In genomic region chr6:52361347-52361944, GRCh38 we compare ENCODE assay signal across 8 cellular contexts. TPM values are rescaled to one million over a fixed set of nuclear protein-coding genes. Genes with fewer than 3 reads are reported as not detected.
DNase-seq lines count a peak whose midpoint lies in the region; ATAC-seq and TF ChIP-seq lines count a peak whose summit lies in the region.

No MANE protein-coding gene starts in this region.

- peak overlapping the region; percentile 82 to 88 (median 86) for H3K27ac ChIP-seq in esophagus muscularis mucosa (replicated peaks in 1 of 4)

- H3K36me3 ChIP-seq in esophagus muscularis mucosa = no peaks in the 10 kb centered on the region

- H3K9me3 ChIP-seq in esophagus muscularis mucosa = no peaks in the 10 kb centered on the region

- TF ChIP-seq CTCF in esophagus muscularis mucosa (IDR thresholded peaks at IDR 0.05) (no peak), nephron progenitor cell (IDR thresholded peaks at IDR 0.05) (no peak)

- peaks cover 6% of the 10 kb centered on the region for H3K36me3 Mint-ChIP-seq in activated CD4-positive, alpha-beta T cell treated with anti-CD3 and anti-CD28 coated beads, Interleukin-2, amount 10 ng/mL, durations not matched to agents 24 days and 14 days (ENCODE audit: low read depth)
- H3K36me3 Mint-ChIP-seq in nephron progenitor cell (ENCODE audit: low read depth) = no peaks in the 10 kb centered on the region

- DNase-seq in activated CD4-positive, alpha-beta T cell treated with anti-CD3 and anti-CD28 coated beads, Interleukin-2, amount 10 ng/mL, durations not matched to agents 24 days and 14 days = no peak
- DNase-seq in esophagus muscularis mucosa (ENCODE audit: extremely low spot score) = no peak
- DNase-seq in nephron progenitor cell = no peak
- no peak for DNase-seq in NCI-H526 treated with DMSO at 0.1 percent for 48 hours (lab: John Stamatoyannopoulos, UW)
- no peak for DNase-seq in DMS 273 (lab: John Stamatoyannopoulos, UW; ENCODE audit: unreplicated experiment)
- DNase-seq in A172 (ENCODE audit: low spot score) = no peak

- peak; percentile 13 for ATAC-seq in GM18502 (IDR thresholded peaks at IDR 0.05; ENCODE audit: poor library complexity, unreplicated experiment)
- peak; percentile 29 for ATAC-seq in HG03378 (IDR thresholded peaks at IDR 0.05; ENCODE audit: unreplicated experiment)

- no peak for TF ChIP-seq EP300 in esophagus muscularis mucosa (IDR thresholded peaks at IDR 0.05)

- no peak for TF ChIP-seq POLR2A in esophagus muscularis mucosa (IDR thresholded peaks at IDR 0.05; ENCODE audit: low read depth)

- H3K9me3 Mint-ChIP-seq in activated CD4-positive, alpha-beta T cell treated with anti-CD3 and anti-CD28 coated beads, Interleukin-2, amount 10 ng/mL, durations not matched to agents 24 days and 14 days = no peaks in the 10 kb centered on the region
- no peaks in the 10 kb centered on the region for H3K9me3 Mint-ChIP-seq in nephron progenitor cell

- H3K4me1 ChIP-seq in esophagus muscularis mucosa = peaks cover 16 to 70% (median 68%) of the 10 kb centered on the region in 4 donors

- H3K27me3 Mint-ChIP-seq in activated CD4-positive, alpha-beta T cell treated with anti-CD3 and anti-CD28 coated beads, Interleukin-2, amount 10 ng/mL, durations not matched to agents 24 days and 14 days = no peaks in the 10 kb centered on the region
- peaks cover 21% of the 10 kb centered on the region for H3K27me3 Mint-ChIP-seq in nephron progenitor cell (ENCODE audit: low read depth, poor library complexity)

- peak overlapping the region; percentile 86 for H3K27ac Mint-ChIP-seq in activated CD4-positive, alpha-beta T cell treated with anti-CD3 and anti-CD28 coated beads, Interleukin-2, amount 10 ng/mL, durations not matched to agents 24 days and 14 days
- peak overlapping the region; percentile 84 for H3K27ac Mint-ChIP-seq in nephron progenitor cell

- H3K4me1 Mint-ChIP-seq in activated CD4-positive, alpha-beta T cell treated with anti-CD3 and anti-CD28 coated beads, Interleukin-2, amount 10 ng/mL, durations not matched to agents 24 days and 14 days = peaks cover 25% of the 10 kb centered on the region
- H3K4me1 Mint-ChIP-seq in nephron progenitor cell = peaks cover 44% of the 10 kb centered on the region

- H3K27me3 ChIP-seq in esophagus muscularis mucosa = no peaks in the 10 kb centered on the region

- H3K4me3 ChIP-seq in esophagus muscularis mucosa = peak overlapping the region; percentile 84 to 100 (median 89)

- H3K4me3 Mint-ChIP-seq in activated CD4-positive, alpha-beta T cell treated with anti-CD3 and anti-CD28 coated beads, Interleukin-2, amount 10 ng/mL, durations not matched to agents 24 days and 14 days = peak overlapping the region; percentile 85
- H3K4me3 Mint-ChIP-seq in nephron progenitor cell = peak overlapping the region; percentile 85

- intact Hi-C loops in activated CD4-positive, alpha-beta T cell treated with anti-CD3 and anti-CD28 coated beads, Interleukin-2, amount 10 ng/mL, durations not matched to agents 24 days and 14 days (cut with micrococcal nuclease) = loop anchor here (5.0 kb wide), 1 partner anchor 301 kb away; no protein-coding TSS in a partner anchor
- intact Hi-C loops in esophagus muscularis mucosa (cut with DNase I) = loop anchor here (5.0 to 10.0 kb wide), 3 partner anchors 36 to 77 kb away; partner anchors contain the start of gene MCM3

- 22% methylated on average over 15 of the region's 18 CpGs for whole genome bisulfite sequencing in esophagus muscularis mucosa

RNA-seq across cellular contexts. Expression of gene PAQR8, which starts 0.5 kb away (rescaled TPM):
- 4.5 and 4.8 TPM in 2 replicates for total RNA-seq in activated CD4-positive, alpha-beta T cell treated with anti-CD3 and anti-CD28 coated beads, Interleukin-2, amount 10 ng/mL, durations not matched to agents 24 days and 14 days
- 10 to 100 TPM; 11.1 to 32.5 (median 14.2) TPM for total RNA-seq in esophagus muscularis mucosa
- 2.7 and 3.6 TPM in 2 replicates for total RNA-seq in A172 (2014; rRNA removed; shearing (Covaris generic))

RNA-seq across cellular contexts. Expression of gene EFHC1, which starts 58.7 kb away (rescaled TPM):
- 1.5 and 1.7 TPM in 2 replicates for total RNA-seq in activated CD4-positive, alpha-beta T cell treated with anti-CD3 and anti-CD28 coated beads, Interleukin-2, amount 10 ng/mL, durations not matched to agents 24 days and 14 days
- 10 to 100 TPM in 2 of 4 donors, 1 to 10 TPM in 2; 7.5 to 21.2 (median 10.2) TPM for total RNA-seq in esophagus muscularis mucosa
- 29.1 and 39.1 TPM in 2 replicates for total RNA-seq in A172 (2014; rRNA removed; shearing (Covaris generic))
